In the genomic region with DNA sequence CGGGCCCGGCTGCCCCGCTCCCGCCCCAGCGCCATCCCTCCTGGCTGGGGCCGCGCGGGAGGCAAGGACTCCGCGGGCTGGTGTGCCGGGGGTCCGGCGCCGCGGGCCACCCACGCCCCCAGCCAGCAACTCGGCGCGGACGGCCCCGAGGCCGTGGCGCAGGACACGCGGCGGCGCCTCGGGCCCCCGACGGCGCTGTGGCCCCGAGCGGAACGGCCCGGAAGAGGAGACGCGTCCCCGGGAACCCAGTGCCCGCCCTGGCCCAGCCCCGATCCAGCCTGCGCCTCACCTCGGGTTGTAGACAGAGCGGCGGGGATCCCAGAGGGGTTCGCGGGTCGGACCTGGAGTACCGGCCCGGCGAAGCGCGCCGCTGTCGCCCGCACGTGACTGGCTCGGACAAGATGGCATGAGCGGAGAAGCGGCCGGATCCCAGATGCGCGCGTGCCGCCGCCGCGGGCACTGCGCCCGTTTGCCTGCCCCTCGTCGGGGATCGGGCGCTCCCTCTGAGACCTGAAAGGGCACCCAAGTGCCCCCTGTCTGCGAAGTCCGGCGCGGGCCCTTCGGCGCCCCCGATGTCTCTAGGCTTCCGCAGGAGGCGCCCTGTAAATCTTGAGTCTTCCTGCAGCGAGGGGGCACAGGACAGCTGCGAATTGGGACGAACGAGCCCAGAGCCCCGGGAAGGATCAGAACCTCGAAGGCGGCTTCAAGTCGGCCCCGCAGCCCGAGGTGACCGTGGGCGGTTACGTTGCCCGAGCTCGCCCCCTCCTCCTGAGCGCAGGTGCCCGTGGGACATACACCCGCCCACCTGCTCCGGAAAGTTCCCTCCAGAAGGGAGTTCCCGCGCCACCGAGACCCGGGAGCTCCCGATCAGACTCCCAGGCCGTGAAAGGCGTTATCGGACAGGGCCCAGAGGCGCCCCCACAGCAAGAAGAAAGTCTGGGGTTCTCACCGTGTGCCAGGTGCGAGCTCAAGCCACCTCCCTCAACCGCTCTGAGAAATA, we compare ENCODE assay signal across 8 cellular contexts. TPM values are rescaled to one million over a fixed set of nuclear protein-coding genes. Genes with fewer than 3 reads are reported as not detected.
DNase-seq lines count a peak whose midpoint lies in the region; ATAC-seq and TF ChIP-seq lines count a peak whose summit lies in the region.

No MANE protein-coding gene starts in this region.

- CTCF ChIA-PET in activated CD4-positive, alpha-beta T cell treated with anti-CD3 and anti-CD28 coated beads for 36 hours (lab: Charles Lee), result interaction anchor here (0.8 to 1.9 kb wide), 5 partner anchors 9 to 115 kb away, joined by 3 to 7 read pairs (median 4); no protein-coding TSS in a partner anchor

- H3K27ac ChIP-seq in DOHH2 (ENCODE audit: low read depth, low read length), result no peak overlapping the region

- H3K4me3 ChIP-seq in DOHH2 (ENCODE audit: low read length) (peak overlapping the region; percentile 86), LNCaP clone FGC (ENCODE audit: low read depth, low read length) (peak overlapping the region; percentile 64), lower leg skin (ENCODE audit: low read depth, poor library complexity, severe bottlenecking) (peak overlapping the region; percentile 82)

- peaks cover 35% of the 10 kb centered on the region for H3K4me1 ChIP-seq in DOHH2 (ENCODE audit: control insufficient read depth, low read length)

- no peaks in the 10 kb centered on the region for H3K27me3 Mint-ChIP-seq in activated CD4-positive, alpha-beta T cell treated with anti-CD3 and anti-CD28 coated beads for 36 hours
- H3K27me3 Mint-ChIP-seq in dendritic cell treated with granulocyte-macrophage colony-stimulating factor and Interleukin-4, amounts not matched to agents 40 ng/mL and 50 ng/mL, for 4 days, result peaks cover 32% of the 10 kb centered on the region

- DNase-seq in LNCaP clone FGC (ENCODE audit: low read depth), result no peak
- DNase-seq in activated CD4-positive, alpha-beta T cell treated with anti-CD3 and anti-CD28 coated beads for 36 hours, result peak; percentile 76
- DNase-seq in lower leg skin (ENCODE audit: low spot score in 2 of 2), result peak; percentile 36 to 95
- DNase-seq in stimulated activated CD4-positive, alpha-beta T cell treated with anti-CD3 and anti-CD28 coated beads, TNF-alpha, amount 100 ng/mL, for 24 hours (ENCODE audit: low read depth in 3 of 3), result peak; percentile 9 to 39 (median 22)
- no peak for DNase-seq in GDM1 (lab: John Stamatoyannopoulos, UW)

- intact Hi-C loops in activated CD4-positive, alpha-beta T cell treated with anti-CD3 and anti-CD28 coated beads for 36 hours (cut with DNase I, micrococcal nuclease), result loop anchor here (1.0 to 10.0 kb wide), 11 partner anchors 26 to 838 kb away; partner anchors contain the start of genes SPCS1 (in 2 of the 2), ACTR8 (in 1 of the 2), GLT8D1 (in 1 of the 2) and PBRM1 (in 1 of the 2)
- intact Hi-C loops in dendritic cell treated with granulocyte-macrophage colony-stimulating factor and Interleukin-4, amounts not matched to agents 40 ng/mL and 50 ng/mL, for 4 days (cut with micrococcal nuclease), result no loop called here
- intact Hi-C loops in lower leg skin (cut with DNase I; ENCODE audit: low total_unique reads), result no loop called here

- TF ChIP-seq CTCF in DOHH2 (IDR thresholded peaks at IDR 0.05; ENCODE audit: low read depth, low read length, poor library complexity, severe bottlenecking) (peak; percentile 67), LNCaP clone FGC (IDR thresholded peaks at IDR 0.05; ENCODE audit: control insufficient read depth, extremely low read depth, insufficient read depth) (no peak), lower leg skin (IDR thresholded peaks at IDR 0.05) (no peak)

- TF ChIP-seq POLR2A in lower leg skin (IDR thresholded peaks at IDR 0.05), result no peak

- peaks cover 27% of the 10 kb centered on the region for H3K79me2 ChIP-seq in DOHH2 (ENCODE audit: control insufficient read depth, low read length)

- POLR2A ChIA-PET in activated CD4-positive, alpha-beta T cell treated with anti-CD3 and anti-CD28 coated beads for 36 hours (lab: Charles Lee), result interaction anchor here (0.6 to 0.7 kb wide), 5 partner anchors 54 to 354 kb away, joined by 3 to 10 read pairs (median 4); no protein-coding TSS in a partner anchor

- H3K4me3 Mint-ChIP-seq in activated CD4-positive, alpha-beta T cell treated with anti-CD3 and anti-CD28 coated beads for 36 hours, result peak overlapping the region; percentile 72
- peak overlapping the region; percentile 97 for H3K4me3 Mint-ChIP-seq in dendritic cell treated with granulocyte-macrophage colony-stimulating factor and Interleukin-4, amounts not matched to agents 40 ng/mL and 50 ng/mL, for 4 days

- no peaks in the 10 kb centered on the region for H3K9me3 Mint-ChIP-seq in activated CD4-positive, alpha-beta T cell treated with anti-CD3 and anti-CD28 coated beads for 36 hours (ENCODE audit: low read depth)
- H3K9me3 Mint-ChIP-seq in dendritic cell treated with granulocyte-macrophage colony-stimulating factor and Interleukin-4, amounts not matched to agents 40 ng/mL and 50 ng/mL, for 4 days, result no peaks in the 10 kb centered on the region

- peaks cover 5% of the 10 kb centered on the region for H3K36me3 Mint-ChIP-seq in activated CD4-positive, alpha-beta T cell treated with anti-CD3 and anti-CD28 coated beads for 36 hours (ENCODE audit: low read depth)
- peaks cover 7% of the 10 kb centered on the region for H3K36me3 Mint-ChIP-seq in dendritic cell treated with granulocyte-macrophage colony-stimulating factor and Interleukin-4, amounts not matched to agents 40 ng/mL and 50 ng/mL, for 4 days (ENCODE audit: low read depth)

- H3K27ac Mint-ChIP-seq in activated CD4-positive, alpha-beta T cell treated with anti-CD3 and anti-CD28 coated beads for 36 hours, result peak overlapping the region; percentile 78
- H3K27ac Mint-ChIP-seq in dendritic cell treated with granulocyte-macrophage colony-stimulating factor and Interleukin-4, amounts not matched to agents 40 ng/mL and 50 ng/mL, for 4 days, result peak overlapping the region; percentile 95

- 4 to 17% methylated on average over 10 to 68 of the region's 113 CpGs for WGBS in lower leg skin, 2 donors

- H3K9me2 ChIP-seq in DOHH2 (replicated peaks; ENCODE audit: control insufficient read depth, low read length), result no peaks in the 10 kb centered on the region

- H3K36me3 ChIP-seq in DOHH2 (ENCODE audit: control insufficient read depth, low read length), result no peaks in the 10 kb centered on the region

- H3K4me1 Mint-ChIP-seq in activated CD4-positive, alpha-beta T cell treated with anti-CD3 and anti-CD28 coated beads for 36 hours, result peaks cover 37% of the 10 kb centered on the region
- H3K4me1 Mint-ChIP-seq in dendritic cell treated with granulocyte-macrophage colony-stimulating factor and Interleukin-4, amounts not matched to agents 40 ng/mL and 50 ng/mL, for 4 days (ENCODE audit: low read depth), result peaks cover 20% of the 10 kb centered on the region

- peaks cover 26% of the 10 kb centered on the region for H3K27me3 ChIP-seq in DOHH2 (ENCODE audit: control insufficient read depth, low read length)

- peaks cover 10% of the 10 kb centered on the region; the same call in 1 of the 2 replicates for H4K20me1 ChIP-seq in DOHH2 (ENCODE audit: control insufficient read depth, insufficient read depth, low read depth, low read length)

- ATAC-seq in GM21619 (IDR thresholded peaks at IDR 0.05; ENCODE audit: unreplicated experiment), result peak; percentile 38
- peak; percentile 50 for ATAC-seq in activated CD4-positive, alpha-beta T cell treated with anti-CD3 and anti-CD28 coated beads for 36 hours

- H3K4me2 ChIP-seq in DOHH2 (ENCODE audit: low read length), result peak overlapping the region; percentile 89

- no peaks in the 10 kb centered on the region for H3K9me3 ChIP-seq in DOHH2 (ENCODE audit: control insufficient read depth, insufficient read depth, low read length)

- peaks cover 29% of the 10 kb centered on the region for H3F3A ChIP-seq in DOHH2 (ENCODE audit: control insufficient read depth, insufficient read depth)

RNA-seq across cellular contexts. Expression of gene SFMBT1, which starts 0.6 kb away (rescaled TPM):
- total RNA-seq in activated CD4-positive, alpha-beta T cell treated with anti-CD3 and anti-CD28 coated beads for 36 hours, result 10 to 100 TPM; 14.5 to 20.3 TPM
- total RNA-seq in lower leg skin, result 10 to 100 TPM in 3 of 4 donors, 1 to 10 TPM in 1; 9.5 to 24.3 (median 14.4) TPM

Comparison
In these comparisons a context has a peak if more than half of its experiments do, and no peak if none do; other contexts are left out.
1. DNase-seq: peak in activated CD4-positive, alpha-beta T cell treated with anti-CD3 and anti-CD28 coated beads for 36 hours (single experiment), lower leg skin (2 of 2) and stimulated activated CD4-positive, alpha-beta T cell treated with anti-CD3 and anti-CD28 coated beads, TNF-alpha, amount 100 ng/mL, for 24 hours (3 of 3); none in LNCaP clone FGC (single experiment) and GDM1 (single experiment).
2. intact Hi-C loops: an anchor here in activated CD4-positive, alpha-beta T cell treated with anti-CD3 and anti-CD28 coated beads for 36 hours (1.0 to 10.0 kb wide); none called in dendritic cell treated with granulocyte-macrophage colony-stimulating factor and Interleukin-4, amounts not matched to agents 40 ng/mL and 50 ng/mL, for 4 days and lower leg skin.
3. Peak in every context shown above with its lines, with median percentiles within 50 percentile points of each other: H3K4me3 ChIP-seq.